Comparison of ENCODE assay signal across 17 cellular contexts in the genomic region with DNA sequence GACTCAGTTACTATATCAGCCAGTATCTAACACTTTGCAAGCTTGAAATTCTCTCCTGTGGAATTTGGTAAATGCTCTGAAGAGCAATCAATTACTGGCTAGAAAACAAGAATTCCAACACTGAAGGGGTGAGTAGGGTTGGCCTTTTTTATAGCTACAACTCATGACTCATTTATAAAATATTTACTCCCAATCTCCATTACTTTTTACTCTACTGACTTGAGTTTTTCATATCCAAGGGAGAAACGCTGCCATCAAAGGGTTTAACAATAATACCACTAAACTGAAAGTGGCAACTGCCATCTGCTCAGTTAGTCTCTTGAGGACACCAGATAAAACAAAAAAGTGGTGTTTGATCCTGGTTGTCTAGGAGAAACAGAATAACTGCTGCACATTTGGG.
DNase-seq lines count a peak whose midpoint lies in the region; ATAC-seq, FAIRE-seq and TF ChIP-seq lines count a peak whose summit lies in the region.
"Had no signal": no experiment of that assay in that cellular context is flagged by ENCODE, and none has a peak within 500 bp of the region (broad histone marks: within the 10 kb centered on the region; RNA-seq: fewer than 3 reads in every experiment).

No MANE protein-coding gene starts in this region.

- no peaks in the 10 kb centered on the region for H3K79me2 ChIP-seq in PC-3 (ENCODE audit: low read length)

- H3K4me2 ChIP-seq in PC-3 (ENCODE audit: low read length): peak overlapping the region; percentile 49
- H3K4me2 ChIP-seq: PC-9 had no signal

- H3K4me1 Mint-ChIP-seq in progenitor cell of endocrine pancreas (ENCODE audit: low read depth): no peaks in the 10 kb centered on the region

- H3K27me3 Mint-ChIP-seq in progenitor cell of endocrine pancreas: no peaks in the 10 kb centered on the region

- intact Hi-C loops in PC-3 (cut with micrococcal nuclease): loop anchor here (5.0 kb wide), 1 partner anchor 115 kb away; no protein-coding TSS in a partner anchor
- intact Hi-C loops in pancreas (cut with DNase I): no loop called here

- no peak for FAIRE-seq in pancreas (lab: Jason Lieb, UNC)
- FAIRE-seq in GM19239 (lab: Jason Lieb, UNC): no peak

- peak; percentile 75 for ATAC-seq in PC-3
- peak in 3 of 4 donors; percentile 75 to 88 (median 87) for ATAC-seq in pancreas
- no peak for ATAC-seq in GM18907 (IDR thresholded peaks at IDR 0.05; ENCODE audit: unreplicated experiment)
- ATAC-seq: CD8-positive, alpha-beta T cell had no signal

- 24 to 39% methylated on average over 1 of the region's 1 CpG for WGBS in pancreas, 2 donors

- H3K36me3 Mint-ChIP-seq in progenitor cell of endocrine pancreas (ENCODE audit: insufficient read depth): peaks cover 1% of the 10 kb centered on the region
- H3K36me3 Mint-ChIP-seq: CD8-positive, alpha-beta T cell had no signal

- BruUV-seq in PC-3 (replicated peaks; lab: Mats Ljungman, UMichigan): no TSS peak

- H4K20me1 ChIP-seq in PC-3 (ENCODE audit: low read length): no peaks in the 10 kb centered on the region

- H3K27ac Mint-ChIP-seq in progenitor cell of endocrine pancreas: no peak overlapping the region
- H3K27ac Mint-ChIP-seq: activated T-helper 2 cell treated with anti-CD3 and anti-CD28 coated beads, Interferon-gamma antibody, Interleukin-2, Interleukin-4, amounts not matched to agents 10 μg/mL and 5 μg/mL and 100 μg/mL, durations not matched to agents 14 hours and 24 hours and 36 hours; CD8-positive, alpha-beta T cell; T-helper 2 cell treated with Interferon-gamma antibody and Interleukin-4, amounts not matched to agents 5 μg/mL and 100 μg/mL, for 36 hours had no signal

- DNase-seq in EH (ENCODE audit: low read depth) (peak; percentile 95), PC-3 (peak; percentile 67), fibroblast of gingiva (ENCODE audit: low read depth) (peak; percentile 34), pancreas (no peak), midbrain (lab: John Stamatoyannopoulos, UW) (no peak), GM19239 (ENCODE audit: insufficient read length, low spot score) (no peak), progenitor cell of endocrine pancreas (ENCODE audit: low spot score, unreplicated experiment) (no peak)
- DNase-seq: activated CD4-positive, alpha-beta T cell treated with anti-CD3 and anti-CD28 coated beads, Interleukin-2, amount 50 U/mL, for 4 hours; CD8-positive, alpha-beta T cell; MV-4-11; NCI-H510A had no signal

- no peak overlapping the region for H3K9ac ChIP-seq in PC-3 (ENCODE audit: low read length)

- no peaks in the 10 kb centered on the region for H3F3A ChIP-seq in PC-3 (ENCODE audit: low read length, unreplicated experiment)

- H3K9me3 Mint-ChIP-seq in progenitor cell of endocrine pancreas (ENCODE audit: low read depth): peaks cover 5% of the 10 kb centered on the region
- H3K9me3 Mint-ChIP-seq: activated T-helper 2 cell treated with anti-CD3 and anti-CD28 coated beads, Interferon-gamma antibody, Interleukin-2, Interleukin-4, amounts not matched to agents 10 μg/mL and 5 μg/mL and 100 μg/mL, durations not matched to agents 14 hours and 24 hours and 36 hours; CD8-positive, alpha-beta T cell; T-helper 2 cell treated with Interferon-gamma antibody and Interleukin-4, amounts not matched to agents 5 μg/mL and 100 μg/mL, for 36 hours had no signal

- no peaks in the 10 kb centered on the region for H3K36me3 ChIP-seq in PC-3 (ENCODE audit: low read depth, low read length)
- no peaks in the 10 kb centered on the region for H3K36me3 ChIP-seq in pancreas
- H3K36me3 ChIP-seq: cardiac muscle cell, right atrium auricular region had no signal

- CTCF ChIA-PET in PC-3 (lab: Charles Lee): no interaction called here

- no peaks in the 10 kb centered on the region for H3K9me3 ChIP-seq in PC-3 (ENCODE audit: low read length)
- no peaks in the 10 kb centered on the region for H3K9me3 ChIP-seq in pancreas

- H3K4me3 Mint-ChIP-seq in progenitor cell of endocrine pancreas (ENCODE audit: low read depth): no peak overlapping the region
- H3K4me3 Mint-ChIP-seq: CD8-positive, alpha-beta T cell; T-helper 2 cell treated with Interferon-gamma antibody and Interleukin-4, amounts not matched to agents 5 μg/mL and 100 μg/mL, for 36 hours had no signal

- H3K4me3 ChIP-seq in PC-3 (ENCODE audit: low read length) (0 out of 2 replicates have a peak overlapping the region, but pooled peaks have one; percentile 15), pancreas (no peak overlapping the region)
- H3K4me3 ChIP-seq: cardiac muscle cell, PC-9, right atrium auricular region had no signal

- no peak for TF ChIP-seq CTCF in PC-3 (conservative IDR thresholded peaks at IDR 0.05; ENCODE audit: low read depth, low read length)
- no peak for TF ChIP-seq CTCF in pancreas (IDR thresholded peaks at IDR 0.05)
- TF ChIP-seq CTCF in progenitor cell of endocrine pancreas (IDR thresholded peaks at IDR 0.05; ENCODE audit: unreplicated experiment): no peak

- H3K27ac ChIP-seq in PC-3 (ENCODE audit: low read length) (no peak overlapping the region), pancreas (peak overlapping the region in 1 of 4 donors; percentile 6)
- H3K27ac ChIP-seq: cardiac muscle cell, PC-9, right atrium auricular region had no signal

- POLR2A ChIA-PET in PC-3 (lab: Charles Lee; ENCODE audit: unreplicated experiment): no interaction called here

- H2AFZ ChIP-seq in PC-3 (ENCODE audit: low read length): no peak overlapping the region
- H2AFZ ChIP-seq: PC-9 had no signal

- no peaks in the 10 kb centered on the region for H3K9me2 ChIP-seq in PC-3 (replicated peaks; ENCODE audit: low read length)

- H3K27me3 ChIP-seq in PC-3 (ENCODE audit: low read length) (no peaks in the 10 kb centered on the region), pancreas (no peaks in the 10 kb centered on the region)
- H3K27me3 ChIP-seq: cardiac muscle cell, right atrium auricular region had no signal

- H3K4me1 ChIP-seq in PC-3 (ENCODE audit: insufficient read depth, low read length): peaks cover 29% of the 10 kb centered on the region
- no peaks in the 10 kb centered on the region for H3K4me1 ChIP-seq in pancreas
- H3K4me1 ChIP-seq: right atrium auricular region had no signal

Comparison
In these comparisons a context has a peak if more than half of its experiments do, and no peak if none do; other contexts are left out.
1. DNase-seq: peak in EH (single experiment), PC-3 (single experiment) and fibroblast of gingiva (single experiment); none in pancreas (0 of 6), midbrain (single experiment), GM19239 (single experiment) and progenitor cell of endocrine pancreas (single experiment).